Comparison of ENCODE assay signal across 10 cellular contexts in the genomic region with DNA sequence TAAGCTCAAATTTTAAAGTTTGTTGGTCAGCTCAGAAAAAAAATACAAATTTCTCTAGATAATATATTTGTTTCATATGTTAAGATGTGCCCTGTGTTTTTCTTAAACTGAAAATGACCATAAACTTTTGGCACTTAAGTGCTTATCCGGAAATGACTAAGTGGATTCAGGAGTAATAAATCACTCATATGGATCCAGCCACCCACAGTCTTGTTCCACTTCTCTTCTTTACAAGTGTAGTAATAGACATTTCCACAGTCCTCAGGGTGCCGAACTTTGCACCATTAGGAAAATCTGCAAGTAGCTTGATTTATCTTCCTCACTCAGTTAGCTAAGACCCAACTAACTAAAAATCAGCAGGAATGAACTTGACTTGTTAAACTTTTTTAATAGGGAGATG.
A peak's percentile ranks its signal among the peaks of the same experiment; 100 is the strongest.
DNase-seq lines count a peak whose midpoint lies in the region; ATAC-seq and TF ChIP-seq lines count a peak whose summit lies in the region.
"Had no signal": no experiment of that assay in that cellular context is flagged by ENCODE, and none has a peak within 500 bp of the region (broad histone marks: within the 10 kb centered on the region; RNA-seq: fewer than 3 reads in every experiment).

No MANE protein-coding gene starts in this region.

- no peaks in the 10 kb centered on the region for H3K36me3 ChIP-seq in colonic mucosa

- no peaks in the 10 kb centered on the region for H3K4me1 ChIP-seq in colonic mucosa

- no peak overlapping the region for H3K27ac ChIP-seq in colonic mucosa
- H3K27ac ChIP-seq in caudate nucleus (ENCODE audit: low read depth, low read length) = no peak overlapping the region

- no peak for TF ChIP-seq RAD21 in Ishikawa (IDR thresholded peaks at IDR 0.05; ENCODE audit: low read depth)

- intact Hi-C loops in colonic mucosa (cut with DNase I) = no loop called here

- peak; percentile 27 for DNase-seq in GDM1 (lab: John Stamatoyannopoulos, UW)
- peak; percentile 72 for DNase-seq in fibroblast of the aortic adventitia (ENCODE audit: low read depth)
- DNase-seq in hippocampal formation (lab: John Stamatoyannopoulos, UW) = no peak
- no peak for DNase-seq in RPMI8226
- no peak for DNase-seq in colonic mucosa
- no peak for DNase-seq in caudate nucleus (lab: John Stamatoyannopoulos, UW)
- DNase-seq: posterior cingulate gyrus, T-cell had no signal

- no peak overlapping the region for H3K9ac ChIP-seq in colonic mucosa (ENCODE audit: low read depth in 2 of 2, low read length in 2 of 2)

- TF ChIP-seq EP300 in Ishikawa (IDR thresholded peaks at IDR 0.05; ENCODE audit: borderline replicate concordance) = peak; percentile 58; the same call in 1 of the 2 replicates

- no peaks in the 10 kb centered on the region for H3K27me3 ChIP-seq in colonic mucosa

- TF ChIP-seq CTCF in fibroblast of the aortic adventitia (IDR thresholded peaks at IDR 0.05; ENCODE audit: insufficient read depth, low read length) (no peak), colonic mucosa (IDR thresholded peaks at IDR 0.05) (no peak)

- no peaks in the 10 kb centered on the region for H3K9me3 ChIP-seq in colonic mucosa

- H3K4me3 ChIP-seq in fibroblast of the aortic adventitia (ENCODE audit: low read depth, low read length) = no peak overlapping the region
- no peak overlapping the region for H3K4me3 ChIP-seq in colonic mucosa

- ATAC-seq in GM21576 (IDR thresholded peaks at IDR 0.05; ENCODE audit: unreplicated experiment) = peak; percentile 64
- ATAC-seq: T-cell had no signal

TF ChIP-seq in Ishikawa, 13 proteins besides CTCF, POLR2A, EP300 and RAD21:
- TF ChIP-seq NFIC (IDR thresholded peaks at IDR 0.05) (peak; percentile 61), TEAD4 (IDR thresholded peaks at IDR 0.05) (peak; percentile 20; the same call in 1 of the 2 replicates), MAX (IDR thresholded peaks at IDR 0.05) (no peak), TCF12 (IDR thresholded peaks at IDR 0.05; ENCODE audit: low read depth) (0 out of 2 replicates have a peak, but pooled peaks have one; percentile 58)

Comparison
In these comparisons a context has a peak if more than half of its experiments do, and no peak if none do; other contexts are left out.
1. DNase-seq: peak in GDM1 (single experiment) and fibroblast of the aortic adventitia (single experiment); none in hippocampal formation (0 of 2), RPMI8226 (single experiment), colonic mucosa (single experiment) and caudate nucleus (0 of 61).